In genomic region chr7:19948160-19948559, GRCh38 we compare ENCODE assay signal across 11 cellular contexts.
"Had no signal": no experiment of that assay in that cellular context is flagged by ENCODE, and none has a peak within 500 bp of the region (broad histone marks: within the 10 kb centered on the region; RNA-seq: fewer than 3 reads in every experiment).

No MANE protein-coding gene starts in this region.

- H3K9ac ChIP-seq: GM23248 had no signal

- H2AFZ ChIP-seq: GM23248, GM23338 had no signal

- H3K36me3 ChIP-seq: HAP-1 had no signal

- DNase-seq: GM23248, GOT3, H7, H9, HCEC 1CT, HFFc6 had no signal

- H3K4me1 ChIP-seq: HAP-1 had no signal

- H3K27ac ChIP-seq: GM23248 had no signal

- H3K4me3 ChIP-seq: GM23248, GM23338, HAP-1 had no signal

- FAIRE-seq: H1, H54 had no signal

- H3K9me3 ChIP-seq: HAP-1 had no signal

- ATAC-seq: GM23338, HCT116 had no signal

- H3K4me2 ChIP-seq: GM23338 had no signal
